8 cellular contexts compared by ENCODE assay signal in genomic region chr21:46634966-46635323, GRCh38. TPM values are rescaled to one million over a fixed set of nuclear protein-coding genes. Genes with fewer than 3 reads are reported as not detected.
DNase-seq lines count a peak whose midpoint lies in the region; ATAC-seq and TF ChIP-seq lines count a peak whose summit lies in the region.

No MANE protein-coding gene starts in this region.

- H3K4me1 Mint-ChIP-seq in WTC11, result peaks cover 41% of the 10 kb centered on the region
- peaks cover 32 to 49% of the 10 kb centered on the region in 2 donors for H3K4me1 Mint-ChIP-seq in natural killer cell treated with Interleukin-12 subunit alpha and Interleukin-12 subunit beta and Interleukin-15 and Interleukin-18, amount 100 ng/mL, for 72 hours (ENCODE audit: low read depth in 2 of 2)

- TF ChIP-seq CTCF in WTC11 (IDR thresholded peaks at IDR 0.05), result no peak

- peak; percentile 88 for DNase-seq in Right ventricle myocardium inferior (ENCODE audit: missing footprints)
- no peak for DNase-seq in cardiac septum (ENCODE audit: low spot score)
- DNase-seq in NCI-H2196 (lab: John Stamatoyannopoulos, UW; ENCODE audit: unreplicated experiment), result peak; percentile 76
- peak; percentile 61 for DNase-seq in WTC11 (ENCODE audit: low spot score)
- DNase-seq in fibroblast of the conjunctiva (ENCODE audit: low read depth), result peak; percentile 82
- no peak for DNase-seq in natural killer cell treated with Interleukin-12 subunit alpha and Interleukin-12 subunit beta and Interleukin-15 and Interleukin-18, amount 100 ng/mL, for 72 hours (ENCODE audit: low spot score)

- H3K27me3 Mint-ChIP-seq in WTC11 (ENCODE audit: low read depth), result peaks cover 2% of the 10 kb centered on the region; the same call in 1 of the 2 replicates
- H3K27me3 Mint-ChIP-seq in natural killer cell treated with Interleukin-12 subunit alpha and Interleukin-12 subunit beta and Interleukin-15 and Interleukin-18, amount 100 ng/mL, for 72 hours, result no peaks in the 10 kb centered on the region

- H3K4me3 Mint-ChIP-seq in WTC11, result peak overlapping the region; percentile 87
- H3K4me3 Mint-ChIP-seq in natural killer cell treated with Interleukin-12 subunit alpha and Interleukin-12 subunit beta and Interleukin-15 and Interleukin-18, amount 100 ng/mL, for 72 hours, result peak overlapping the region; percentile 98

- ATAC-seq in Right ventricle myocardium inferior (peak; percentile 60), HG03025 (IDR thresholded peaks at IDR 0.05; ENCODE audit: low FRiP score, unreplicated experiment) (peak; percentile 15), WTC11 (peak; percentile 66), HG03442 (IDR thresholded peaks at IDR 0.05; ENCODE audit: unreplicated experiment) (no peak)
- peak in 1 of 2 donors; percentile 18 for ATAC-seq in natural killer cell treated with Interleukin-12 subunit alpha and Interleukin-12 subunit beta and Interleukin-15 and Interleukin-18, amount 100 ng/mL, for 72 hours

- intact Hi-C loops in Right ventricle myocardium inferior (cut with DNase I), result no loop called here
- intact Hi-C loops in cardiac septum (cut with DNase I), result no loop called here

- peak overlapping the region; percentile 92 for H3K27ac Mint-ChIP-seq in WTC11
- peak overlapping the region; percentile 91 to 93 for H3K27ac Mint-ChIP-seq in natural killer cell treated with Interleukin-12 subunit alpha and Interleukin-12 subunit beta and Interleukin-15 and Interleukin-18, amount 100 ng/mL, for 72 hours

- peaks cover 5% of the 10 kb centered on the region; the same call in 1 of the 2 replicates for H3K9me3 Mint-ChIP-seq in WTC11
- no peaks in the 10 kb centered on the region for H3K9me3 Mint-ChIP-seq in natural killer cell treated with Interleukin-12 subunit alpha and Interleukin-12 subunit beta and Interleukin-15 and Interleukin-18, amount 100 ng/mL, for 72 hours

- peaks cover 7% of the 10 kb centered on the region for H3K36me3 Mint-ChIP-seq in WTC11
- peaks cover 4% of the 10 kb centered on the region for H3K36me3 Mint-ChIP-seq in natural killer cell treated with Interleukin-12 subunit alpha and Interleukin-12 subunit beta and Interleukin-15 and Interleukin-18, amount 100 ng/mL, for 72 hours

- CTCF ChIA-PET in WTC11 (lab: Charles Lee), result interaction anchor here (0.8 to 1.7 kb wide), 3 partner anchors 13 to 81 kb away, joined by 3 to 5 read pairs (median 4); no protein-coding TSS in a partner anchor

- POLR2A ChIA-PET in WTC11 (lab: Charles Lee), result interaction anchor here (0.6 to 1.1 kb wide), 4 partner anchors 10 to 176 kb away, joined by 3 read pairs; no protein-coding TSS in a partner anchor

TF ChIP-seq in WTC11, 78 proteins besides CTCF, POLR2A, EP300 and RAD21:
- TF ChIP-seq HMGA2 (CRISPR knock-in tag; IDR thresholded peaks at IDR 0.05), result no peak
- TF ChIP-seq IRF2 (CRISPR knock-in tag; IDR thresholded peaks at IDR 0.05; ENCODE audit: borderline replicate concordance, low read depth), result no peak
- 0 out of 2 replicates have a peak, but pooled peaks have one; percentile 26 for TF ChIP-seq ARID4B (CRISPR knock-in tag; IDR thresholded peaks at IDR 0.05; ENCODE audit: borderline replicate concordance)
- TF ChIP-seq FOXP1 (CRISPR knock-in tag; IDR thresholded peaks at IDR 0.05; ENCODE audit: borderline replicate concordance), result no peak
- TF ChIP-seq RELA (CRISPR knock-in tag; IDR thresholded peaks at IDR 0.05; ENCODE audit: borderline replicate concordance), result no peak
- 0 out of 2 replicates have a peak, but pooled peaks have one; percentile 53 for TF ChIP-seq ERG (CRISPR knock-in tag; IDR thresholded peaks at IDR 0.05)
- no peak; the same call in 1 of the 2 replicates for TF ChIP-seq SP1 (CRISPR knock-in tag; conservative IDR thresholded peaks at IDR 0.05)
- TF ChIP-seq ZSCAN18 (CRISPR knock-in tag; IDR thresholded peaks at IDR 0.05), result no peak
- no peak for TF ChIP-seq ATF3 (CRISPR knock-in tag; conservative IDR thresholded peaks at IDR 0.05)
- no peak for TF ChIP-seq ESRRA (CRISPR knock-in tag; IDR thresholded peaks at IDR 0.05; ENCODE audit: borderline replicate concordance)

RNA-seq across cellular contexts. Expression of gene PRMT2, which starts 0.5 kb away (rescaled TPM):
- total RNA-seq in Right ventricle myocardium inferior, result 57.8 TPM
- 76.5 TPM for total RNA-seq in cardiac septum
- 53.7 to 57.9 TPM (median 56.6 TPM) in 3 replicates for total RNA-seq in WTC11 (2021)
- 10 to 100 TPM; 64.7 to 92.4 TPM for total RNA-seq in natural killer cell treated with Interleukin-12 subunit alpha and Interleukin-12 subunit beta and Interleukin-15 and Interleukin-18, amount 100 ng/mL, for 72 hours

RNA-seq across cellular contexts. Expression of gene S100B, which starts 30.1 kb away (rescaled TPM):
- total RNA-seq in Right ventricle myocardium inferior, result 8.3 TPM
- 0.62 TPM for total RNA-seq in cardiac septum
- 0.34 to 0.46 TPM in 2 of 3 replicates, not detected in the other for total RNA-seq in WTC11 (2021)
- total RNA-seq in natural killer cell treated with Interleukin-12 subunit alpha and Interleukin-12 subunit beta and Interleukin-15 and Interleukin-18, amount 100 ng/mL, for 72 hours, result not detected

Comparison
In these comparisons a context has a peak if more than half of its experiments do, and no peak if none do; other contexts are left out.
1. DNase-seq: peak in Right ventricle myocardium inferior (single experiment), NCI-H2196 (single experiment), WTC11 (single experiment) and fibroblast of the conjunctiva (single experiment); none in cardiac septum (single experiment) and natural killer cell treated with Interleukin-12 subunit alpha and Interleukin-12 subunit beta and Interleukin-15 and Interleukin-18, amount 100 ng/mL, for 72 hours (single experiment).